8 cellular contexts compared by ENCODE assay signal in genomic region chr17:29291163-29291752, GRCh38. TPM values are rescaled to one million over a fixed set of nuclear protein-coding genes. Genes with fewer than 3 reads are reported as not detected.
DNase-seq lines count a peak whose midpoint lies in the region; ATAC-seq and TF ChIP-seq lines count a peak whose summit lies in the region.

No MANE protein-coding gene starts in this region.

- H3K36me3 ChIP-seq in lung (ENCODE audit: control insufficient read depth in 2 of 2, insufficient read depth in 2 of 2, low read length in 2 of 2) (peaks cover 10 to 14% of the 10 kb centered on the region in 2 donors), tibial nerve (peaks cover 0 to 18% (median 0%) of the 10 kb centered on the region in 3 donors)

- no peak for ATAC-seq in lung (ENCODE audit: insufficient read depth, low FRiP score)

- DNase-seq in activated gamma-delta T cell treated with Interleukin-2 at 50 U/mL for 16 hours (peak; percentile 15), activated gamma-delta T cell (lab: John Stamatoyannopoulos, UW) (no peak), RPMI8226 (peak; percentile 75), choroid plexus epithelial cell (ENCODE audit: low read depth) (peak; percentile 83), lung (ENCODE audit: low spot score) (no peak), tibial nerve (ENCODE audit: low spot score in 2 of 2) (peak in 1 of 2 donors; percentile 57), UCSD-AML1 (lab: John Stamatoyannopoulos, UW; ENCODE audit: unreplicated experiment) (no peak)

- peak overlapping the region in 1 of 2 donors; percentile 99 for H3K27ac ChIP-seq in lung (ENCODE audit: low read depth in 1 of 2, low read length in 1 of 2)
- peak overlapping the region; percentile 98 to 100 (median 99) for H3K27ac ChIP-seq in tibial nerve

- peak; percentile 73 for TF ChIP-seq CTCF in LNCAP (IDR thresholded peaks at IDR 0.05)
- peak; percentile 62 for TF ChIP-seq CTCF in choroid plexus epithelial cell (conservative IDR thresholded peaks at IDR 0.05; ENCODE audit: low read depth, low read length)
- TF ChIP-seq CTCF in lung (IDR thresholded peaks at IDR 0.05; ENCODE audit: control extremely low read depth, extremely low read depth): peak; percentile 54
- TF ChIP-seq CTCF in tibial nerve (IDR thresholded peaks at IDR 0.05): peak; percentile 50 to 83 (median 62)

- TF ChIP-seq EP300 in tibial nerve (IDR thresholded peaks at IDR 0.05): peak in 1 of 2 donors; percentile 12

- 12 to 17% methylated on average over 5 of the region's 5 CpGs for WGBS in lung, 2 donors
- WGBS in tibial nerve, 2 donors: 11 to 12% methylated on average over 5 of the region's 5 CpGs

- no peak for TF ChIP-seq POLR2A in tibial nerve (IDR thresholded peaks at IDR 0.05)

- no peaks in the 10 kb centered on the region for H3K27me3 ChIP-seq in lung (ENCODE audit: control insufficient read depth, insufficient read depth)
- H3K27me3 ChIP-seq in tibial nerve: no peaks in the 10 kb centered on the region

- H3K9me3 ChIP-seq in lung (ENCODE audit: control insufficient read depth in 2 of 2, insufficient read depth in 1 of 2, low read length in 1 of 2): no peaks in the 10 kb centered on the region
- H3K9me3 ChIP-seq in tibial nerve: no peaks in the 10 kb centered on the region

- H3K4me3 ChIP-seq in choroid plexus epithelial cell (ENCODE audit: low read depth, low read length) (peak overlapping the region; percentile 96), lung (no peak overlapping the region), tibial nerve (peak overlapping the region; percentile 66 to 99 (median 97))

- H3K4me1 ChIP-seq in lung (ENCODE audit: control insufficient read depth in 2 of 2, insufficient read depth in 2 of 2, low read length in 2 of 2): peaks cover 5 to 16% of the 10 kb centered on the region in 2 donors
- H3K4me1 ChIP-seq in tibial nerve: peaks cover 3 to 63% (median 32%) of the 10 kb centered on the region in 4 donors

RNA-seq across cellular contexts. Expression of gene NUFIP2, which starts 2.7 kb away (rescaled TPM):
- total RNA-seq in lung: 10 to 100 TPM; 47.1 to 71.6 TPM
- polyA plus RNA-seq in lung: 10 to 100 TPM; 10.2 to 12.2 TPM
- total RNA-seq in tibial nerve: 10 to 100 TPM; 29.4 to 35.4 (median 32.4) TPM

RNA-seq across cellular contexts. Expression of gene CRYBA1, which starts 44.6 kb away (rescaled TPM):
- total RNA-seq in lung (not detected), tibial nerve (not detected)
- polyA plus RNA-seq in lung: not detected

Comparison
In these comparisons a context has a peak if more than half of its experiments do, and no peak if none do; other contexts are left out.
1. DNase-seq: peak in activated gamma-delta T cell treated with Interleukin-2 at 50 U/mL for 16 hours (single experiment), RPMI8226 (single experiment) and choroid plexus epithelial cell (single experiment); none in activated gamma-delta T cell (single experiment), lung (single experiment) and UCSD-AML1 (single experiment).
2. Peak in every context shown above with its lines, with median percentiles within 50 percentile points of each other: CTCF ChIP-seq.